In the genomic region with DNA sequence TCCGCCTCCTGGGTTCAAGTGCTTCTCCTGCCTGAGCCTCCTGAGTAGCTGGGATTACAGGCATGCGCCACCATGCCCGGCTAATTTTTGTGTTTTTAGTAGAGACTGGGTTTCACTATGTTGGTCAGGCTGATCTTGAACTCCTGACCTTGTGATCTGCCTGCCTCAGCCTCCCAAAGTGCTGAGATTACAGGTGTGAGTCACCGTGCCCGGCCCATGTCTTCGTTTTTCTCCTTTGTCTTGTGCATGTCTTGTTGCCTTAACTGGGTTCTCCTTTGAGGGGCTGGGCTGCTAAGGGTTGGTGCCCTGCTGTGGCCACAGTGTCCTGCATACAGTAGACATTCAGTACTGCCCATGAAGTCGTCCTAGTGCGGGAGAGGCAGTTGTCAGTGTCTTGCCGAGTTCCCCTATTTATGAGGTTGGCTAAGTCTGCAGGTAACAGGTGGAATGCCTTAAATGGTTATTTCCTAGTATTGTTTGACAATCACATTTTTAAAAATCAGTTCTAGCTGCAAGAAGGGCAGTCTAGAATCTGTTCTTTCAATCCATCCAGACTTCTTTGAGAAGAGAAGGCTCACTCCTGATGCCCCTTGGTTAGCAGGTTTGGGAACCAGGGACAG, we compare ENCODE assay signal across 7 cellular contexts. TPM values are rescaled to one million over a fixed set of nuclear protein-coding genes. Genes with fewer than 3 reads are reported as not detected.
DNase-seq lines count a peak whose midpoint lies in the region; ATAC-seq and TF ChIP-seq lines count a peak whose summit lies in the region.
"Not testable (repeated sequence)": the region's sequence is repeated elsewhere in the genome, so short reads cannot be mapped to it uniquely, and the experiment has no call there.

No MANE protein-coding gene starts in this region.

- peak overlapping the region; percentile 90 for H3K27ac Mint-ChIP-seq in activated CD4-positive, alpha-beta T cell treated with anti-CD3 and anti-CD28 coated beads for 36 hours
- peak overlapping the region; percentile 90 for H3K27ac Mint-ChIP-seq in activated T-cell treated with anti-CD3 and anti-CD28 coated beads, Interleukin-2, amount 50 U/mL, for 72 hours

- peak overlapping the region; percentile 88 for H3K4me3 ChIP-seq in DOHH2 (ENCODE audit: low read length)
- peak overlapping the region; percentile 95 for H3K4me3 ChIP-seq in OCI-LY1 (ENCODE audit: low read depth, low read length, poor library complexity, severe bottlenecking)
- not testable (repeated sequence) for H3K4me3 ChIP-seq in body of pancreas
- H3K4me3 ChIP-seq in right lobe of liver = peak overlapping the region in 2 of 3 donors; percentile 41 to 50

- H3K36me3 ChIP-seq in DOHH2 (ENCODE audit: control insufficient read depth, low read length) (peaks cover 97% of the 10 kb centered on the region), OCI-LY1 (ENCODE audit: insufficient read depth, low read length) (peaks cover 97% of the 10 kb centered on the region), right lobe of liver (peaks cover 0 to 17% (median 2%) of the 10 kb centered on the region in 4 donors)
- H3K36me3 ChIP-seq in body of pancreas (replicated peaks in 1 of 2; ENCODE audit: insufficient read depth in 1 of 2, low read depth in 2 of 2) = not testable (repeated sequence)

- ATAC-seq in activated CD4-positive, alpha-beta T cell treated with anti-CD3 and anti-CD28 coated beads for 36 hours; activated T-cell treated with anti-CD3 and anti-CD28 coated beads, Interleukin-2, amount 50 U/mL, for 72 hours (replicated peaks in 1 of 2); body of pancreas; right lobe of liver: not testable (repeated sequence)

- not testable (repeated sequence) for H3K27me3 Mint-ChIP-seq in activated CD4-positive, alpha-beta T cell treated with anti-CD3 and anti-CD28 coated beads for 36 hours; activated T-cell treated with anti-CD3 and anti-CD28 coated beads, Interleukin-2, amount 50 U/mL, for 72 hours (ENCODE audit: low read depth)

- WGBS in body of pancreas, 2 donors = 68 to 75% methylated on average over 9 of the region's 9 CpGs
- 81% methylated on average over 4 of the region's 9 CpGs for WGBS in right lobe of liver (ENCODE audit: insufficient coverage, low coverage, low lambda C conversion rate, missing lambda C conversion rate)

- intact Hi-C loops in activated CD4-positive, alpha-beta T cell treated with anti-CD3 and anti-CD28 coated beads for 36 hours (cut with DNase I, micrococcal nuclease) = loop anchor here (1.0 kb wide), 2 partner anchors 17 to 58 kb away; no protein-coding TSS in a partner anchor
- intact Hi-C loops in body of pancreas (cut with DNase I); right lobe of liver (cut with DNase I): not testable (repeated sequence)

- peak overlapping the region; percentile 78 for H3K4me2 ChIP-seq in DOHH2 (ENCODE audit: low read length)
- peak overlapping the region; percentile 85 for H3K4me2 ChIP-seq in OCI-LY1 (ENCODE audit: low read length)

- H3K9me2 ChIP-seq in DOHH2 (replicated peaks; ENCODE audit: control insufficient read depth, low read length); OCI-LY1 (ENCODE audit: low read depth, low read length): not testable (repeated sequence)

- peaks cover 64% of the 10 kb centered on the region for H4K20me1 ChIP-seq in DOHH2 (ENCODE audit: control insufficient read depth, insufficient read depth, low read depth, low read length)
- not testable (repeated sequence) for H4K20me1 ChIP-seq in OCI-LY1 (ENCODE audit: insufficient read depth, low read length)

- not testable (repeated sequence) for H3K9me3 Mint-ChIP-seq in activated CD4-positive, alpha-beta T cell treated with anti-CD3 and anti-CD28 coated beads for 36 hours (ENCODE audit: low read depth); activated T-cell treated with anti-CD3 and anti-CD28 coated beads, Interleukin-2, amount 50 U/mL, for 72 hours

- not testable (repeated sequence) for TF ChIP-seq CTCF in DOHH2 (IDR thresholded peaks at IDR 0.05; ENCODE audit: low read depth, low read length, poor library complexity, severe bottlenecking); OCI-LY1 (IDR thresholded peaks at IDR 0.05; ENCODE audit: low read length); body of pancreas (IDR thresholded peaks at IDR 0.05); right lobe of liver (IDR thresholded peaks at IDR 0.05)

- peak overlapping the region; percentile 94 for H3K27ac ChIP-seq in DOHH2 (ENCODE audit: low read depth, low read length)
- H3K27ac ChIP-seq in OCI-LY1 (ENCODE audit: low read depth, low read length, poor library complexity, severe bottlenecking) = peak overlapping the region; percentile 84
- peak overlapping the region; percentile 25 to 69 (median 52) for H3K27ac ChIP-seq in body of pancreas
- H3K27ac ChIP-seq in right lobe of liver = peak overlapping the region; percentile 2 to 89 (median 77)

- CTCF ChIA-PET in activated CD4-positive, alpha-beta T cell treated with anti-CD3 and anti-CD28 coated beads for 36 hours (lab: Charles Lee) = interaction anchor here (0.6 to 2.0 kb wide), 3 partner anchors 10 to 223 kb away, joined by 3 to 7 read pairs (median 3); no protein-coding TSS in a partner anchor

- H3K9ac ChIP-seq in OCI-LY1 (ENCODE audit: low read length) = peak overlapping the region; percentile 73; the same call in 1 of the 2 replicates

- POLR2A ChIA-PET in activated CD4-positive, alpha-beta T cell treated with anti-CD3 and anti-CD28 coated beads for 36 hours (lab: Charles Lee) = not testable (repeated sequence)

- H3K79me2 ChIP-seq in DOHH2 (ENCODE audit: control insufficient read depth, low read length) (peaks cover 99% of the 10 kb centered on the region), OCI-LY1 (ENCODE audit: insufficient read depth, low read length) (peaks cover 89% of the 10 kb centered on the region)

- peak overlapping the region; percentile 94 for H3K4me3 Mint-ChIP-seq in activated CD4-positive, alpha-beta T cell treated with anti-CD3 and anti-CD28 coated beads for 36 hours
- H3K4me3 Mint-ChIP-seq in activated T-cell treated with anti-CD3 and anti-CD28 coated beads, Interleukin-2, amount 50 U/mL, for 72 hours = peak overlapping the region; percentile 94 to 98

- H2AFZ ChIP-seq in OCI-LY1 (ENCODE audit: low read length) = not testable (repeated sequence)

- peak; percentile 60 for DNase-seq in activated CD4-positive, alpha-beta T cell treated with anti-CD3 and anti-CD28 coated beads for 36 hours
- peak in 1 of 2 donors; percentile 22 for DNase-seq in activated T-cell treated with anti-CD3 and anti-CD28 coated beads, Interleukin-2, amount 50 U/mL, for 72 hours
- not testable (repeated sequence) for DNase-seq in body of pancreas, right lobe of liver
- DNase-seq in stimulated activated CD4-positive, alpha-beta T cell treated with anti-CD3 and anti-CD28 coated beads, Interleukin-1b, Interleukin-23, amount 100 ng/mL, for 48 hours = peak; percentile 32

- H3K36me3 Mint-ChIP-seq in activated CD4-positive, alpha-beta T cell treated with anti-CD3 and anti-CD28 coated beads for 36 hours (ENCODE audit: low read depth) = peaks cover 77% of the 10 kb centered on the region
- H3K36me3 Mint-ChIP-seq in activated T-cell treated with anti-CD3 and anti-CD28 coated beads, Interleukin-2, amount 50 U/mL, for 72 hours (ENCODE audit: insufficient read depth in 2 of 2) = peaks cover 17 to 35% of the 10 kb centered on the region in 2 donors

- H3K4me1 ChIP-seq in DOHH2 (ENCODE audit: control insufficient read depth, low read length) (peaks cover 74% of the 10 kb centered on the region), OCI-LY1 (ENCODE audit: insufficient read depth, low read length, severe bottlenecking) (peaks cover 74% of the 10 kb centered on the region), body of pancreas (peaks cover 49% of the 10 kb centered on the region), right lobe of liver (peaks cover 0 to 35% (median 14%) of the 10 kb centered on the region in 4 donors)

- not testable (repeated sequence) for H3K9me3 ChIP-seq in DOHH2 (ENCODE audit: control insufficient read depth, insufficient read depth, low read length); OCI-LY1 (ENCODE audit: low read length); body of pancreas; right lobe of liver

- H3K4me1 Mint-ChIP-seq in activated CD4-positive, alpha-beta T cell treated with anti-CD3 and anti-CD28 coated beads for 36 hours = peaks cover 61% of the 10 kb centered on the region
- H3K4me1 Mint-ChIP-seq in activated T-cell treated with anti-CD3 and anti-CD28 coated beads, Interleukin-2, amount 50 U/mL, for 72 hours (ENCODE audit: low read depth) = peaks cover 81% of the 10 kb centered on the region

- TF ChIP-seq POLR2A in body of pancreas (IDR thresholded peaks at IDR 0.05); right lobe of liver (IDR thresholded peaks at IDR 0.05): not testable (repeated sequence)

- peaks cover 50% of the 10 kb centered on the region for H3F3A ChIP-seq in DOHH2 (ENCODE audit: control insufficient read depth, insufficient read depth)
- H3F3A ChIP-seq in OCI-LY1 (ENCODE audit: insufficient read depth, low read length) = not testable (repeated sequence)

- H3K27me3 ChIP-seq in DOHH2 (ENCODE audit: control insufficient read depth, low read length); OCI-LY1 (ENCODE audit: insufficient read depth, low read length); body of pancreas; right lobe of liver: not testable (repeated sequence)

RNA-seq across cellular contexts. Expression of a gene that starts 5.0 kb away (rescaled TPM):
- 10 to 100 TPM; 45.8 to 45.9 TPM for total RNA-seq in activated CD4-positive, alpha-beta T cell treated with anti-CD3 and anti-CD28 coated beads for 36 hours
- total RNA-seq in activated T-cell treated with anti-CD3 and anti-CD28 coated beads, Interleukin-2, amount 50 U/mL, for 72 hours = 10 to 100 TPM; 32.7 to 44.4 TPM
- 10 to 100 TPM; 47.1 to 63.6 TPM for total RNA-seq in body of pancreas
- total RNA-seq in right lobe of liver = 10 to 100 TPM; 13.2 to 19.6 (median 14.8) TPM
